ENCODE assay signal across 8 cellular contexts in the genomic region with DNA sequence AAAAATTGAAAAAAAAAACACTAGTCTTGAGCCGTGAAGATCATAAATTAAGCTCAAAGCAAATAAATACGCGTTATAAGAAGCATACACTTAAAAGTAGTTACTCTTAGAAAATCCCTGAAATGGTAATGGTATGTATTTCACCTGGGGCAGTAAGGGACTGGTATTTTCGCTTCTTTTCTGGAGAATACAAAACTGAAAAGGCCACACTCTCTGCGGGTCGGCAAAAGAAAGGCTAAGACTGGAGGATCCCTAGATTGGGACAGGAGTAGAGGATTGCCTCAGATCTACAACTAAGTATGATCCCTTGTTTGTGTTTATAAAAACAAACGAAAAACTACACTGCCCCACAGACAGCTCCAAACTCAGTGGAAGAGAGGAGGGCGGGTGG. TPM values are rescaled to one million over a fixed set of nuclear protein-coding genes. Genes with fewer than 3 reads are reported as not detected.
DNase-seq lines count a peak whose midpoint lies in the region; ATAC-seq and TF ChIP-seq lines count a peak whose summit lies in the region.

No MANE protein-coding gene starts in this region.

- no peaks in the 10 kb centered on the region for H3K36me3 ChIP-seq in BJ (ENCODE audit: control insufficient read depth, insufficient read depth, low read length)
- peaks cover 14% of the 10 kb centered on the region for H3K36me3 ChIP-seq in KOPT-K1 (ENCODE audit: insufficient read depth, low read length)
- H3K36me3 ChIP-seq in naive thymus-derived CD4-positive, alpha-beta T cell (ENCODE audit: control insufficient read depth in 2 of 3, insufficient read depth in 3 of 3, low read length in 3 of 3) = peaks cover 0 to 4% (median 0%) of the 10 kb centered on the region in 3 experiments

- H3K4me1 ChIP-seq in naive thymus-derived CD4-positive, alpha-beta T cell (ENCODE audit: control insufficient read depth in 2 of 2, insufficient read depth in 2 of 2, low read length in 2 of 2) = peaks cover 18% of the 10 kb centered on the region in 2 donors

- no peaks in the 10 kb centered on the region for H3K9me3 ChIP-seq in KOPT-K1 (ENCODE audit: insufficient read depth, low read length, poor library complexity, severe bottlenecking)
- no peaks in the 10 kb centered on the region for H3K9me3 ChIP-seq in naive thymus-derived CD4-positive, alpha-beta T cell (ENCODE audit: control insufficient read depth in 2 of 3, low read length in 3 of 3)

- POLR2A ChIA-PET in BJ (lab: Charles Lee) = interaction anchor here (0.6 kb wide), 1 partner anchor 217 kb away, joined by 4 read pairs; no protein-coding TSS in a partner anchor
- POLR2A ChIA-PET in naive thymus-derived CD4-positive, alpha-beta T cell (lab: Charles Lee) = interaction anchor here (0.5 to 3.2 kb wide), 28 partner anchors 8 to 516 kb away, joined by 3 to 34 read pairs (median 4); partner anchors contain the start of genes GTF2H1, HPS5, LDHA and SAAL1

- peak overlapping the region; percentile 64 for H3K4me3 ChIP-seq in BJ (ENCODE audit: low read depth, low read length)
- H3K4me3 ChIP-seq in naive thymus-derived CD4-positive, alpha-beta T cell (ENCODE audit: low read length) = peak overlapping the region; percentile 94

- DNase-seq in BJ (ENCODE audit: low read depth) (no peak), LoVo (ENCODE audit: low spot score) (no peak), NCI-H1694 (lab: John Stamatoyannopoulos, UW) (no peak)
- DNase-seq in naive thymus-derived CD4-positive, alpha-beta T cell = no peak

- peaks cover 21% of the 10 kb centered on the region for H3K4me1 Mint-ChIP-seq in dendritic cell treated with granulocyte-macrophage colony-stimulating factor and Interleukin-4, amounts not matched to agents 40 ng/mL and 50 ng/mL, for 4 days (ENCODE audit: low read depth)
- peaks cover 28 to 70% (median 56%) of the 10 kb centered on the region in 7 donors for H3K4me1 Mint-ChIP-seq in naive thymus-derived CD4-positive, alpha-beta T cell

- peak overlapping the region; percentile 75 for H3K27ac ChIP-seq in KOPT-K1 (ENCODE audit: low read depth, low read length, poor library complexity, severe bottlenecking)
- H3K27ac ChIP-seq in naive thymus-derived CD4-positive, alpha-beta T cell (ENCODE audit: low read depth, low read length) = peak overlapping the region; percentile 96

- CTCF ChIA-PET in BJ (lab: Yijun Ruan, JAX) = interaction anchor here (0.6 to 1.9 kb wide), 3 partner anchors 14 to 219 kb away, joined by 3 to 8 read pairs (median 3); no protein-coding TSS in a partner anchor
- CTCF ChIA-PET in naive thymus-derived CD4-positive, alpha-beta T cell (lab: Charles Lee) = interaction anchor here (0.7 to 1.9 kb wide), 2 partner anchors 14 to 205 kb away, joined by 3 to 6 read pairs; no protein-coding TSS in a partner anchor

- peaks cover 46% of the 10 kb centered on the region for H3K36me3 Mint-ChIP-seq in dendritic cell treated with granulocyte-macrophage colony-stimulating factor and Interleukin-4, amounts not matched to agents 40 ng/mL and 50 ng/mL, for 4 days (ENCODE audit: low read depth)
- H3K36me3 Mint-ChIP-seq in naive thymus-derived CD4-positive, alpha-beta T cell = peaks cover 5 to 20% (median 17%) of the 10 kb centered on the region in 5 donors

- ATAC-seq in naive thymus-derived CD4-positive, alpha-beta T cell = no peak
- no peak for ATAC-seq in GM21526 (IDR thresholded peaks at IDR 0.05; ENCODE audit: low FRiP score, unreplicated experiment)
- no peak for ATAC-seq in HG02623 (IDR thresholded peaks at IDR 0.05; ENCODE audit: unreplicated experiment)

- H3K9me3 Mint-ChIP-seq in dendritic cell treated with granulocyte-macrophage colony-stimulating factor and Interleukin-4, amounts not matched to agents 40 ng/mL and 50 ng/mL, for 4 days = no peaks in the 10 kb centered on the region
- peaks cover 0 to 4% (median 0%) of the 10 kb centered on the region in 11 donors for H3K9me3 Mint-ChIP-seq in naive thymus-derived CD4-positive, alpha-beta T cell

- no peaks in the 10 kb centered on the region for H3K27me3 ChIP-seq in BJ (ENCODE audit: control insufficient read depth, insufficient read depth, low read length)
- H3K27me3 ChIP-seq in naive thymus-derived CD4-positive, alpha-beta T cell (ENCODE audit: control insufficient read depth in 2 of 2, insufficient read depth in 2 of 2, low read length in 2 of 2) = no peaks in the 10 kb centered on the region

- H3K27me3 Mint-ChIP-seq in dendritic cell treated with granulocyte-macrophage colony-stimulating factor and Interleukin-4, amounts not matched to agents 40 ng/mL and 50 ng/mL, for 4 days = no peaks in the 10 kb centered on the region
- H3K27me3 Mint-ChIP-seq in naive thymus-derived CD4-positive, alpha-beta T cell = peaks cover 0 to 3% (median 0%) of the 10 kb centered on the region in 5 donors

- peak overlapping the region; percentile 99 for H3K4me3 Mint-ChIP-seq in dendritic cell treated with granulocyte-macrophage colony-stimulating factor and Interleukin-4, amounts not matched to agents 40 ng/mL and 50 ng/mL, for 4 days
- peak overlapping the region; percentile 93 to 100 (median 100) for H3K4me3 Mint-ChIP-seq in naive thymus-derived CD4-positive, alpha-beta T cell

- TF ChIP-seq CTCF in BJ (IDR thresholded peaks at IDR 0.05; ENCODE audit: insufficient read depth, low read depth, low read length) = no peak

- peak overlapping the region; percentile 99 for H3K27ac Mint-ChIP-seq in dendritic cell treated with granulocyte-macrophage colony-stimulating factor and Interleukin-4, amounts not matched to agents 40 ng/mL and 50 ng/mL, for 4 days
- peak overlapping the region; percentile 99 to 100 (median 100) for H3K27ac Mint-ChIP-seq in naive thymus-derived CD4-positive, alpha-beta T cell

- intact Hi-C loops in dendritic cell treated with granulocyte-macrophage colony-stimulating factor and Interleukin-4, amounts not matched to agents 40 ng/mL and 50 ng/mL, for 4 days (cut with micrococcal nuclease) = loop anchor here (2.0 kb wide), 2 partner anchors 109 to 131 kb away; partner anchors contain the start of genes LDHA and SPTY2D1
- intact Hi-C loops in naive thymus-derived CD4-positive, alpha-beta T cell (cut with micrococcal nuclease) = loop anchor here (1.0 to 10.0 kb wide), 18 partner anchors 62 to 1836 kb away; partner anchors contain the start of genes GTF2H1 (in 2 of the 2), HPS5 (in 2 of the 2), SAAL1 (in 2 of the 2) and SPTY2D1 (in 2 of the 2)

RNA-seq across cellular contexts. Expression of gene TSG101, which starts 0.6 kb away (rescaled TPM):
- polyA plus RNA-seq in BJ (2011; rRNA removed) = 152 and 174 TPM in 2 replicates
- polyA minus RNA-seq in BJ (2011; rRNA and poly(A)+ RNA removed) = 69.4 and 118 TPM in 2 replicates
- 10 to 100 TPM; 16.8 to 46.3 (median 36.3) TPM for total RNA-seq in naive thymus-derived CD4-positive, alpha-beta T cell
- polyA plus RNA-seq in naive thymus-derived CD4-positive, alpha-beta T cell = 10 to 100 TPM; 40.8 to 61.4 TPM
